ENCODE assay signal across 1 cellular context in the genomic region with DNA sequence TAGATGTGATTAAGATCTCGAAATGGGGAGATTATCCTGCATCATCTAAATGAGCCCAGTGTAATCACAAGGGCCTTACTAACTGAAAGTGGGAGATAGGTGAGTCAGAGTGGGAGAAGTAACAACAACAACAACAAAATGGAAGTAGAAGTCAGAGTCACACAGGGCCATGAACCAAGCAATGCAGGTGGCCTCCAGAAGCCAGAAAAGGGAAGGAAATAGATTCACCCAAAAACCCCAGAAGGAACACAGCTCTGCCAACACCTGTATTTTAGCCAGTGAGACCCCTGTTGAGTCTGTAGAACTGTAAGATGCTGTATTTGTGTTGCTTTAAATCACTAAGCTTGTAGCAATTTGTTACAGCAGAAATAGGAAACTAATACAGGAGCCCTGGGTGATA.
TF ChIP-seq lines count a peak whose summit lies in the region.

No MANE protein-coding gene starts in this region.

TF ChIP-seq in K562, 482 proteins besides CTCF, POLR2A, EP300 and RAD21 (continued from another document):
- TF ChIP-seq, protein P1, sequence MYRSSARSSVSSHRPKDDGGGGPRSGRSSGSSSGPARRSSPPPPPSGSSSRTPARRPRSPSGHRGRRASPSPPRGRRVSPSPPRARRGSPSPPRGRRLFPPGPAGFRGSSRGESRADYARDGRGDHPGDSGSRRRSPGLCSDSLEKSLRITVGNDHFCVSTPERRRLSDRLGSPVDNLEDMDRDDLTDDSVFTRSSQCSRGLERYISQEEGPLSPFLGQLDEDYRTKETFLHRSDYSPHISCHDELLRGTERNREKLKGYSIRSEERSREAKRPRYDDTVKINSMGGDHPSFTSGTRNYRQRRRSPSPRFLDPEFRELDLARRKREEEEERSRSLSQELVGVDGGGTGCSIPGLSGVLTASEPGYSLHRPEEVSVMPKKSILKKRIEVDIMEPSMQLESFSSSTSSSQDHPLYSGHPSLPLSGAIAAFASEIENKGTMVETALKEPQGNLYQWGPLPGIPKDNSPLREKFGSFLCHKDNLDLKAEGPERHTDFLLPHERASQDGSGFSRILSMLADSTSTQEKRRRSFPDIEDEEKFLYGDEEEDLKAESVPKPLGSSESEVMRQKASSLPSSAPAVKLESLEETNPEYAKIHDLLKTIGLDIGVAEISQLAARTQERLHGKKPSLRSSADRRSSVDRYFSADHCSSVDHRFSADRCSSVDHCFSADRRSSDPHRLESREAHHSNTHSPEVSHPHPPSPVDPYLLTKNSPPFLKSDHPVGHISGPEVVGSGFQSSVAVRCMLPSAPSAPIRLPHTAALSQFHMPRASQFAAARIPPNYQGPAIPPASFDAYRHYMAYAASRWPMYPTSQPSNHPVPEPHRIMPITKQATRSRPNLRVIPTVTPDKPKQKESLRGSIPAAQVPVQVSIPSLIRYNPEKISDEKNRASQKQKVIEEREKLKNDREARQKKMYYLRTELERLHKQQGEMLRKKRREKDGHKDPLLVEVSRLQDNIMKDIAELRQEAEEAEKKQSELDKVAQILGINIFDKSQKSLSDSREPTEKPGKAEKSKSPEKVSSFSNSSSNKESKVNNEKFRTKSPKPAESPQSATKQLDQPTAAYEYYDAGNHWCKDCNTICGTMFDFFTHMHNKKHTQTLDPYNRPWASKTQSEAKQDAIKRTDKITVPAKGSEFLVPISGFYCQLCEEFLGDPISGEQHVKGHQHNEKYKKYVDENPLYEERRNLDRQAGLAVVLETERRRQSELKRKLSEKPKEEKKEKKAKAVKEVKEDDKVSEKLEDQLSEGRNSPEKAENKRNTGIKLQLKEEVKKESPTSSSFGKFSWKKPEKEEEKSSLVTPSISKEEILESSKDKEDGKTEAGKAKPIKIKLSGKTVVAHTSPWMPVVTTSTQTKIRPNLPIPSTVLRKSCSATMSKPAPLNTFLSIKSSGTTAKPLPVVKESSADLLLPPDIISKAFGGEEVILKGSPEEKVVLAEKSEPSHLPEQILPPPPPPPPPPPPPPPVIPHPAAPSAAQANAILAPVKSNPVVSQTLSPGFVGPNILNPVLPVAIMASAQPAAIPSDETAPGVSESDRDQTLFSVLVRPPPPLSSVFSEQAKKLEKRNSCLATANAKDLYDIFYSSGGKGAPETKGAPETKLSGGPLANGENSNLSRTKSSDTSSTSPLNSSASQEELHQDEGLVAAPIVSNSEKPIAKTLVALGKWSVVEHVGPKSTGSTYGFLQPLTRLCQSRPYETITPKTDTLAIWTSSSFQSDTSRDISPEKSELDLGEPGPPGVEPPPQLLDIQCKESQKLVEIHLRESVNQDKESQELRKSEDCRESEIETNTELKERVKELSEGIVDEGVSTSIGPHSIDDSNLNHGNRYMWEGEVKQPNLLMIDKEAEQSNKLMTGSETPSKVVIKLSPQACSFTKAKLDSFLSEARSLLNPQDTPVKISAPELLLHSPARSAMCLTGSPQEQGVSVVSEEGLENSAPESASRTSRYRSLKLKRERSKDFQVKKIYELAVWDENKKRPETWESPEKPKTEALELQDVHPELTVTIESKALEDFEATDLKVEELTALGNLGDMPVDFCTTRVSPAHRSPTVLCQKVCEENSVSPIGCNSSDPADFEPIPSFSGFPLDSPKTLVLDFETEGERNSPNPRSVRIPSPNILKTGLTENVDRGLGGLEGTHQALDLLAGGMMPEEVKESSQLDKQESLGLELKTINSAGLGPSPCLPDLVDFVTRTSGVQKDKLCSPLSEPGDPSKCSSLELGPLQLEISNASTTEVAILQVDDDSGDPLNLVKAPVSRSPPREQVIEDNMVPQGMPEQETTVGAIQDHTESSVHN (IDR thresholded peaks at IDR 0.05; ENCODE audit: borderline replicate concordance in 1 of 2, low read depth in 1 of 2), result no peak
- TF ChIP-seq KLF1 (tag; IDR thresholded peaks at IDR 0.05), result no peak
- TF ChIP-seq, protein P2, sequence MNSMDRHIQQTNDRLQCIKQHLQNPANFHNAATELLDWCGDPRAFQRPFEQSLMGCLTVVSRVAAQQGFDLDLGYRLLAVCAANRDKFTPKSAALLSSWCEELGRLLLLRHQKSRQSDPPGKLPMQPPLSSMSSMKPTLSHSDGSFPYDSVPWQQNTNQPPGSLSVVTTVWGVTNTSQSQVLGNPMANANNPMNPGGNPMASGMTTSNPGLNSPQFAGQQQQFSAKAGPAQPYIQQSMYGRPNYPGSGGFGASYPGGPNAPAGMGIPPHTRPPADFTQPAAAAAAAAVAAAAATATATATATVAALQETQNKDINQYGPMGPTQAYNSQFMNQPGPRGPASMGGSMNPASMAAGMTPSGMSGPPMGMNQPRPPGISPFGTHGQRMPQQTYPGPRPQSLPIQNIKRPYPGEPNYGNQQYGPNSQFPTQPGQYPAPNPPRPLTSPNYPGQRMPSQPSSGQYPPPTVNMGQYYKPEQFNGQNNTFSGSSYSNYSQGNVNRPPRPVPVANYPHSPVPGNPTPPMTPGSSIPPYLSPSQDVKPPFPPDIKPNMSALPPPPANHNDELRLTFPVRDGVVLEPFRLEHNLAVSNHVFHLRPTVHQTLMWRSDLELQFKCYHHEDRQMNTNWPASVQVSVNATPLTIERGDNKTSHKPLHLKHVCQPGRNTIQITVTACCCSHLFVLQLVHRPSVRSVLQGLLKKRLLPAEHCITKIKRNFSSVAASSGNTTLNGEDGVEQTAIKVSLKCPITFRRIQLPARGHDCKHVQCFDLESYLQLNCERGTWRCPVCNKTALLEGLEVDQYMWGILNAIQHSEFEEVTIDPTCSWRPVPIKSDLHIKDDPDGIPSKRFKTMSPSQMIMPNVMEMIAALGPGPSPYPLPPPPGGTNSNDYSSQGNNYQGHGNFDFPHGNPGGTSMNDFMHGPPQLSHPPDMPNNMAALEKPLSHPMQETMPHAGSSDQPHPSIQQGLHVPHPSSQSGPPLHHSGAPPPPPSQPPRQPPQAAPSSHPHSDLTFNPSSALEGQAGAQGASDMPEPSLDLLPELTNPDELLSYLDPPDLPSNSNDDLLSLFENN (IDR thresholded peaks at IDR 0.05; ENCODE audit: low read depth in 2 of 2, low read length in 2 of 2), result no peak
TF ChIP-seq in K562: peak in this region for 18.
